Comparison of ENCODE assay signal across 16 cellular contexts in genomic region chr7:44891372-44891771, GRCh38. TPM values are rescaled to one million over a fixed set of nuclear protein-coding genes. Genes with fewer than 3 reads are reported as not detected.
A peak's percentile ranks its signal among the peaks of the same experiment; 100 is the strongest.
DNase-seq lines count a peak whose midpoint lies in the region; ATAC-seq and TF ChIP-seq lines count a peak whose summit lies in the region.
"Had no signal": no experiment of that assay in that cellular context is flagged by ENCODE, and none has a peak within 500 bp of the region (broad histone marks: within the 10 kb centered on the region; RNA-seq: fewer than 3 reads in every experiment).

No MANE protein-coding gene starts in this region.

- H3K9me3 Mint-ChIP-seq in CD8-positive, alpha-beta memory T cell, result no peaks in the 10 kb centered on the region
- no peaks in the 10 kb centered on the region for H3K9me3 Mint-ChIP-seq in activated CD4-positive, alpha-beta T cell treated with anti-CD3 and anti-CD28 coated beads, Interleukin-2, amount 10 ng/mL, durations not matched to agents 24 days and 14 days
- H3K9me3 Mint-ChIP-seq in neural crest cell (no peaks in the 10 kb centered on the region), GM23338 (no peaks in the 10 kb centered on the region)
- H3K9me3 Mint-ChIP-seq: H9 had no signal

- H3F3A ChIP-seq in GM23338 (replicated peaks; ENCODE audit: low read depth), result no peaks in the 10 kb centered on the region

- no peaks in the 10 kb centered on the region for H3K36me3 Mint-ChIP-seq in CD8-positive, alpha-beta memory T cell
- H3K36me3 Mint-ChIP-seq in activated CD4-positive, alpha-beta T cell treated with anti-CD3 and anti-CD28 coated beads, Interleukin-2, amount 10 ng/mL, durations not matched to agents 24 days and 14 days (ENCODE audit: low read depth), result no peaks in the 10 kb centered on the region
- no peaks in the 10 kb centered on the region for H3K36me3 Mint-ChIP-seq in neural crest cell (ENCODE audit: low read depth)
- no peaks in the 10 kb centered on the region for H3K36me3 Mint-ChIP-seq in GM23338 (ENCODE audit: low read depth)

- intact Hi-C loops in activated CD4-positive, alpha-beta T cell treated with anti-CD3 and anti-CD28 coated beads, Interleukin-2, amount 10 ng/mL, durations not matched to agents 24 days and 14 days (cut with micrococcal nuclease), result loop anchor here (1.0 kb wide), 1 partner anchor 24 kb away; no protein-coding TSS in a partner anchor

- H3K4me3 Mint-ChIP-seq in CD8-positive, alpha-beta memory T cell, result peak overlapping the region; percentile 34 to 82 (median 67)
- peak overlapping the region; percentile 47 for H3K4me3 Mint-ChIP-seq in activated CD4-positive, alpha-beta T cell treated with anti-CD3 and anti-CD28 coated beads, Interleukin-2, amount 10 ng/mL, durations not matched to agents 24 days and 14 days
- no peak overlapping the region for H3K4me3 Mint-ChIP-seq in neural crest cell
- H3K4me3 Mint-ChIP-seq in GM23338, result no peak overlapping the region
- H3K4me3 Mint-ChIP-seq: H9 had no signal

- peaks cover 36 to 58% (median 47%) of the 10 kb centered on the region in 3 donors for H3K4me1 Mint-ChIP-seq in CD8-positive, alpha-beta memory T cell
- H3K4me1 Mint-ChIP-seq in activated CD4-positive, alpha-beta T cell treated with anti-CD3 and anti-CD28 coated beads, Interleukin-2, amount 10 ng/mL, durations not matched to agents 24 days and 14 days, result peaks cover 38% of the 10 kb centered on the region
- H3K4me1 Mint-ChIP-seq in neural crest cell (peaks cover 12% of the 10 kb centered on the region), GM23338 (no peaks in the 10 kb centered on the region)
- H3K4me1 Mint-ChIP-seq: H9 had no signal

- no peaks in the 10 kb centered on the region for H3K27me3 Mint-ChIP-seq in CD8-positive, alpha-beta memory T cell
- H3K27me3 Mint-ChIP-seq in activated CD4-positive, alpha-beta T cell treated with anti-CD3 and anti-CD28 coated beads, Interleukin-2, amount 10 ng/mL, durations not matched to agents 24 days and 14 days, result no peaks in the 10 kb centered on the region
- H3K27me3 Mint-ChIP-seq in neural crest cell (ENCODE audit: low read depth) (peaks cover 2% of the 10 kb centered on the region), GM23338 (ENCODE audit: insufficient read depth, low read depth, poor library complexity) (peaks cover 12% of the 10 kb centered on the region)

- H3K9me2 ChIP-seq in GM23338 (ENCODE audit: insufficient read depth), result no peaks in the 10 kb centered on the region

- H3K4me1 ChIP-seq in CD8-positive, alpha-beta memory T cell (ENCODE audit: insufficient read depth, low read length), result peaks cover 27% of the 10 kb centered on the region
- H3K4me1 ChIP-seq in GM23338 (ENCODE audit: insufficient read depth), result no peaks in the 10 kb centered on the region
- H3K4me1 ChIP-seq: foreskin keratinocyte, prostate gland had no signal

- H3K27ac ChIP-seq in CD8-positive, alpha-beta memory T cell (ENCODE audit: low read depth, low read length), result peak overlapping the region; percentile 71
- H3K27ac ChIP-seq in GM23338 (ENCODE audit: low read depth), result no peak overlapping the region
- H3K27ac ChIP-seq: foreskin keratinocyte, prostate gland had no signal

- H3K79me2 ChIP-seq in GM23338 (replicated peaks; ENCODE audit: insufficient read depth), result peaks cover 4% of the 10 kb centered on the region; the same call in 1 of the 2 replicates

- no peak overlapping the region for H2AFZ ChIP-seq in GM23338

- H3K27me3 ChIP-seq in CD8-positive, alpha-beta memory T cell (ENCODE audit: insufficient read depth, low read length, poor library complexity, severe bottlenecking), result no peaks in the 10 kb centered on the region
- H3K27me3 ChIP-seq in GM23338 (ENCODE audit: insufficient read depth), result no peaks in the 10 kb centered on the region
- H3K27me3 ChIP-seq: foreskin keratinocyte had no signal

- H3K4me2 ChIP-seq in GM23338, result no peak overlapping the region

- ATAC-seq in HG03460 (IDR thresholded peaks at IDR 0.05; ENCODE audit: unreplicated experiment) (no peak), GM23338 (no peak)
- ATAC-seq: foreskin keratinocyte, SK-N-SH treated with all-trans-retinoic acid at 6 μM for 48 hours had no signal

- CTCF ChIA-PET in CD8-positive, alpha-beta memory T cell (lab: Charles Lee), result interaction anchor here (0.8 to 3.2 kb wide), 6 partner anchors 10 to 245 kb away, joined by 3 to 12 read pairs (median 4); partner anchors contain the start of gene H2AZ2

- no peak for TF ChIP-seq CTCF in neural crest cell (conservative IDR thresholded peaks at IDR 0.05)
- no peak for TF ChIP-seq CTCF in GM23338 (conservative IDR thresholded peaks at IDR 0.05; ENCODE audit: low read depth in 2 of 2)

- peak overlapping the region; percentile 88 to 99 (median 99) for H3K27ac Mint-ChIP-seq in CD8-positive, alpha-beta memory T cell
- peak overlapping the region; percentile 94 for H3K27ac Mint-ChIP-seq in activated CD4-positive, alpha-beta T cell treated with anti-CD3 and anti-CD28 coated beads, Interleukin-2, amount 10 ng/mL, durations not matched to agents 24 days and 14 days
- H3K27ac Mint-ChIP-seq in neural crest cell (ENCODE audit: unreplicated experiment), result peak overlapping the region; percentile 39
- no peak overlapping the region for H3K27ac Mint-ChIP-seq in GM23338
- H3K27ac Mint-ChIP-seq: H9 had no signal

- H3K36me3 ChIP-seq in CD8-positive, alpha-beta memory T cell (ENCODE audit: insufficient read depth, low read length), result no peaks in the 10 kb centered on the region
- no peaks in the 10 kb centered on the region for H3K36me3 ChIP-seq in GM23338 (ENCODE audit: insufficient read depth)
- H3K36me3 ChIP-seq: prostate gland had no signal

- peak overlapping the region; percentile 49 for H3K4me3 ChIP-seq in CD8-positive, alpha-beta memory T cell (ENCODE audit: low read length)
- no peak overlapping the region for H3K4me3 ChIP-seq in GM23338
- H3K4me3 ChIP-seq: prostate gland had no signal

- peak; percentile 16 to 76 (median 66) for DNase-seq in CD8-positive, alpha-beta memory T cell
- peak; percentile 82 for DNase-seq in activated CD4-positive, alpha-beta T cell treated with anti-CD3 and anti-CD28 coated beads, Interleukin-2, amount 10 ng/mL, durations not matched to agents 24 days and 14 days
- DNase-seq in activated naive CD4-positive, alpha-beta T cell treated with anti-CD3 and anti-CD28 coated beads, Interleukin-2, amount 50 U/mL, for 16 hours, result peak; percentile 32
- DNase-seq in neural crest cell (ENCODE audit: low read depth, low spot score), result no peak
- DNase-seq in OCI-M1 (lab: John Stamatoyannopoulos, UW), result no peak
- DNase-seq in GM23338 (ENCODE audit: low spot score), result no peak
- no peak for DNase-seq in mesenteric fat pad (ENCODE audit: low spot score)
- DNase-seq: activated CD4-positive, CD25-positive, alpha-beta regulatory T cell treated with anti-CD3 and anti-CD28 coated beads, Interleukin-2, amount 50 U/mL, for 72 hours; foreskin keratinocyte; H9; midbrain; MV-4-11; NCI-H2227 treated with DMSO at 0.1 percent for 48 hours had no signal

- no peaks in the 10 kb centered on the region for H4K20me1 ChIP-seq in GM23338 (replicated peaks; ENCODE audit: insufficient read depth)

- no peaks in the 10 kb centered on the region for H3K9me3 ChIP-seq in CD8-positive, alpha-beta memory T cell (ENCODE audit: low read length)
- H3K9me3 ChIP-seq: prostate gland had no signal

- POLR2A ChIA-PET in CD8-positive, alpha-beta memory T cell (lab: Charles Lee), result interaction anchor here (0.6 kb wide), 1 partner anchor 202 kb away, joined by 11 read pairs; no protein-coding TSS in a partner anchor

TF ChIP-seq in GM23338, 12 proteins besides CTCF, POLR2A, EP300 and RAD21 (continues in another document):
- no peak for TF ChIP-seq EZH2phosphoT487 (IDR thresholded peaks at IDR 0.05; ENCODE audit: unreplicated experiment)
- TF ChIP-seq, protein P1, sequence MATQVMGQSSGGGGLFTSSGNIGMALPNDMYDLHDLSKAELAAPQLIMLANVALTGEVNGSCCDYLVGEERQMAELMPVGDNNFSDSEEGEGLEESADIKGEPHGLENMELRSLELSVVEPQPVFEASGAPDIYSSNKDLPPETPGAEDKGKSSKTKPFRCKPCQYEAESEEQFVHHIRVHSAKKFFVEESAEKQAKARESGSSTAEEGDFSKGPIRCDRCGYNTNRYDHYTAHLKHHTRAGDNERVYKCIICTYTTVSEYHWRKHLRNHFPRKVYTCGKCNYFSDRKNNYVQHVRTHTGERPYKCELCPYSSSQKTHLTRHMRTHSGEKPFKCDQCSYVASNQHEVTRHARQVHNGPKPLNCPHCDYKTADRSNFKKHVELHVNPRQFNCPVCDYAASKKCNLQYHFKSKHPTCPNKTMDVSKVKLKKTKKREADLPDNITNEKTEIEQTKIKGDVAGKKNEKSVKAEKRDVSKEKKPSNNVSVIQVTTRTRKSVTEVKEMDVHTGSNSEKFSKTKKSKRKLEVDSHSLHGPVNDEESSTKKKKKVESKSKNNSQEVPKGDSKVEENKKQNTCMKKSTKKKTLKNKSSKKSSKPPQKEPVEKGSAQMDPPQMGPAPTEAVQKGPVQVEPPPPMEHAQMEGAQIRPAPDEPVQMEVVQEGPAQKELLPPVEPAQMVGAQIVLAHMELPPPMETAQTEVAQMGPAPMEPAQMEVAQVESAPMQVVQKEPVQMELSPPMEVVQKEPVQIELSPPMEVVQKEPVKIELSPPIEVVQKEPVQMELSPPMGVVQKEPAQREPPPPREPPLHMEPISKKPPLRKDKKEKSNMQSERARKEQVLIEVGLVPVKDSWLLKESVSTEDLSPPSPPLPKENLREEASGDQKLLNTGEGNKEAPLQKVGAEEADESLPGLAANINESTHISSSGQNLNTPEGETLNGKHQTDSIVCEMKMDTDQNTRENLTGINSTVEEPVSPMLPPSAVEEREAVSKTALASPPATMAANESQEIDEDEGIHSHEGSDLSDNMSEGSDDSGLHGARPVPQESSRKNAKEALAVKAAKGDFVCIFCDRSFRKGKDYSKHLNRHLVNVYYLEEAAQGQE (IDR thresholded peaks at IDR 0.05; ENCODE audit: unreplicated experiment), result no peak

RNA-seq across cellular contexts. Expression of gene PURB, which starts 6.0 kb away (rescaled TPM):
- 10 to 100 TPM; 45.0 to 45.1 TPM for total RNA-seq in CD8-positive, alpha-beta memory T cell
- polyA plus RNA-seq in CD8-positive, alpha-beta memory T cell, result 3.2 TPM
- 41.4 and 41.5 TPM in 2 replicates for total RNA-seq in activated CD4-positive, alpha-beta T cell treated with anti-CD3 and anti-CD28 coated beads, Interleukin-2, amount 10 ng/mL, durations not matched to agents 24 days and 14 days
- total RNA-seq in neural crest cell (26.2 and 27.3 TPM in 2 replicates), mesenteric fat pad (25.4 TPM)
- 25.9 and 27.1 TPM in 2 replicates for total RNA-seq in GM23338 (2014; rRNA removed; shearing (Covaris generic))
- 3.1 and 3.4 TPM in 2 replicates for polyA plus RNA-seq in GM23338 (2016; fragmentation: Nextera tagmentation; extraction: Ambion mirVana)

RNA-seq across cellular contexts. Expression of gene H2AZ2, which starts 43.5 kb away (rescaled TPM):
- 100 to 1,000 TPM; 243 to 244 TPM for total RNA-seq in CD8-positive, alpha-beta memory T cell
- polyA plus RNA-seq in CD8-positive, alpha-beta memory T cell, result 273 TPM
- total RNA-seq in activated CD4-positive, alpha-beta T cell treated with anti-CD3 and anti-CD28 coated beads, Interleukin-2, amount 10 ng/mL, durations not matched to agents 24 days and 14 days, result 188 and 192 TPM in 2 replicates
- 351 and 353 TPM in 2 replicates for total RNA-seq in neural crest cell
- 215 and 219 TPM in 2 replicates for total RNA-seq in GM23338 (2014; rRNA removed; shearing (Covaris generic))
- polyA plus RNA-seq in GM23338 (2016; fragmentation: Nextera tagmentation; extraction: Ambion mirVana), result 388 and 390 TPM in 2 replicates
- 92.3 TPM for total RNA-seq in mesenteric fat pad

Comparison
In these comparisons a context has a peak if more than half of its experiments do, and no peak if none do; other contexts are left out.
1. DNase-seq: peak in CD8-positive, alpha-beta memory T cell (5 of 5), activated CD4-positive, alpha-beta T cell treated with anti-CD3 and anti-CD28 coated beads, Interleukin-2, amount 10 ng/mL, durations not matched to agents 24 days and 14 days (single experiment) and activated naive CD4-positive, alpha-beta T cell treated with anti-CD3 and anti-CD28 coated beads, Interleukin-2, amount 50 U/mL, for 16 hours (single experiment); none in neural crest cell (single experiment), OCI-M1 (single experiment), GM23338 (single experiment) and mesenteric fat pad (single experiment).
2. H3K4me3 Mint-ChIP-seq: peak in CD8-positive, alpha-beta memory T cell (7 of 7) and activated CD4-positive, alpha-beta T cell treated with anti-CD3 and anti-CD28 coated beads, Interleukin-2, amount 10 ng/mL, durations not matched to agents 24 days and 14 days (single experiment); none in neural crest cell (single experiment) and GM23338 (single experiment).